25 cellular contexts compared by ENCODE assay signal in genomic region chr14:103066399-103066798, GRCh38. TPM values are rescaled to one million over a fixed set of nuclear protein-coding genes. Genes with fewer than 3 reads are reported as not detected.
A peak's percentile ranks its signal among the peaks of the same experiment; 100 is the strongest.
DNase-seq lines count a peak whose midpoint lies in the region; ATAC-seq and TF ChIP-seq lines count a peak whose summit lies in the region.
"Had no signal": no experiment of that assay in that cellular context is flagged by ENCODE, and none has a peak within 500 bp of the region (broad histone marks: within the 10 kb centered on the region; RNA-seq: fewer than 3 reads in every experiment).

No MANE protein-coding gene starts in this region.

- H3K27ac ChIP-seq in PC-3 (ENCODE audit: low read length) (peak overlapping the region; percentile 80), colonic mucosa (peak overlapping the region; percentile 74), spleen (peak overlapping the region in 1 of 8 donors; percentile 23), Karpas-422 (ENCODE audit: low read length) (no peak overlapping the region)
- H3K27ac ChIP-seq: KMS-11, SJSA1 had no signal

- no peaks in the 10 kb centered on the region for H3K27me3 ChIP-seq in PC-3 (ENCODE audit: low read length)
- no peaks in the 10 kb centered on the region for H3K27me3 ChIP-seq in colonic mucosa
- peaks cover 0 to 10% (median 0%) of the 10 kb centered on the region in 7 donors for H3K27me3 ChIP-seq in spleen (replicated peaks in 1 of 7)
- no peaks in the 10 kb centered on the region for H3K27me3 ChIP-seq in Karpas-422 (ENCODE audit: low read length)
- H3K27me3 ChIP-seq: SJSA1 had no signal

- peaks cover 29% of the 10 kb centered on the region for H3K4me1 ChIP-seq in PC-3 (ENCODE audit: insufficient read depth, low read length)
- peaks cover 6% of the 10 kb centered on the region for H3K4me1 ChIP-seq in colonic mucosa
- H3K4me1 ChIP-seq in spleen = peaks cover 0 to 24% (median 7%) of the 10 kb centered on the region in 6 donors
- no peaks in the 10 kb centered on the region for H3K4me1 ChIP-seq in Karpas-422 (ENCODE audit: low read length)
- H3K4me1 ChIP-seq: SJSA1 had no signal

- H3F3A ChIP-seq in PC-3 (ENCODE audit: low read length, unreplicated experiment) = no peaks in the 10 kb centered on the region

- H4K20me1 ChIP-seq in PC-3 (ENCODE audit: low read length) (no peaks in the 10 kb centered on the region), Karpas-422 (ENCODE audit: insufficient read depth, low read depth, low read length) (no peaks in the 10 kb centered on the region)

- H3K4me3 ChIP-seq in PC-3 (ENCODE audit: low read length) (no peak overlapping the region), colonic mucosa (no peak overlapping the region), spleen (no peak overlapping the region), Karpas-422 (ENCODE audit: low read length) (no peak overlapping the region)
- H3K4me3 ChIP-seq: SJSA1 had no signal

- TF ChIP-seq POLR2A in spleen (IDR thresholded peaks at IDR 0.05) = no peak

- no TSS peak for BruUV-seq in PC-3 (replicated peaks; lab: Mats Ljungman, UMichigan)

- H3K9me2 ChIP-seq in PC-3 (replicated peaks; ENCODE audit: low read length) (no peaks in the 10 kb centered on the region), Karpas-422 (replicated peaks; ENCODE audit: insufficient read depth, low read length) (no peaks in the 10 kb centered on the region)

- no peaks in the 10 kb centered on the region for H3K79me2 ChIP-seq in PC-3 (ENCODE audit: low read length)
- no peaks in the 10 kb centered on the region for H3K79me2 ChIP-seq in Karpas-422 (ENCODE audit: low read length)

- H3K9me3 ChIP-seq in PC-3 (ENCODE audit: low read length) = no peaks in the 10 kb centered on the region
- H3K9me3 ChIP-seq in colonic mucosa = no peaks in the 10 kb centered on the region
- H3K9me3 ChIP-seq in spleen = no peaks in the 10 kb centered on the region
- H3K9me3 ChIP-seq in Karpas-422 (ENCODE audit: low read length) = no peaks in the 10 kb centered on the region
- H3K9me3 ChIP-seq: SJSA1 had no signal

- 52 to 78% (median 61%) methylated on average over 9 of the region's 9 CpGs for WGBS in spleen, 5 donors

- POLR2A ChIA-PET in PC-3 (lab: Charles Lee; ENCODE audit: unreplicated experiment) = no interaction called here

- H3K36me3 ChIP-seq in PC-3 (ENCODE audit: low read depth, low read length) (no peaks in the 10 kb centered on the region), colonic mucosa (no peaks in the 10 kb centered on the region), spleen (no peaks in the 10 kb centered on the region), Karpas-422 (ENCODE audit: insufficient read depth, low read length) (no peaks in the 10 kb centered on the region)
- H3K36me3 ChIP-seq: SJSA1 had no signal

- TF ChIP-seq CTCF in PC-3 (conservative IDR thresholded peaks at IDR 0.05; ENCODE audit: low read depth, low read length) = no peak
- TF ChIP-seq CTCF in colonic mucosa (IDR thresholded peaks at IDR 0.05) = no peak
- TF ChIP-seq CTCF in spleen (IDR thresholded peaks at IDR 0.05 in 8 of 11, conservative IDR thresholded peaks at IDR 0.05 in 3 of 11) = no peak

- H3K9ac ChIP-seq in PC-3 (ENCODE audit: low read length) = no peak overlapping the region
- no peak overlapping the region for H3K9ac ChIP-seq in colonic mucosa (ENCODE audit: low read depth in 2 of 2, low read length in 2 of 2)
- no peak overlapping the region for H3K9ac ChIP-seq in Karpas-422 (ENCODE audit: low read length)
- H3K9ac ChIP-seq: KMS-11 had no signal

- CTCF ChIA-PET in PC-3 (lab: Charles Lee) = no interaction called here

- H2AFZ ChIP-seq in PC-3 (ENCODE audit: low read length) (no peak overlapping the region), Karpas-422 (ENCODE audit: low read length) (no peak overlapping the region)

- ATAC-seq in PC-3 = no peak
- ATAC-seq in GM19035 (IDR thresholded peaks at IDR 0.05; ENCODE audit: unreplicated experiment) = no peak
- ATAC-seq: activated CD8-positive, alpha-beta T cell treated with anti-CD3 and anti-CD28 coated beads, Interleukin-2, amount 10 ng/mL, durations not matched to agents 7 days and 5 days; activated T-cell treated with anti-CD3 and anti-CD28 coated beads, Interleukin-2, amount 50 U/mL, for 72 hours; stimulated activated naive CD8-positive, alpha-beta T cell treated with anti-CD3 and anti-CD28 coated beads, Interleukin-15, Interleukin-2, amounts not matched to agents 100 U/mL and 50 U/mL, for 24 hours; WTC11 had no signal

- intact Hi-C loops in PC-3 (cut with micrococcal nuclease) (no loop called here), colonic mucosa (cut with DNase I) (no loop called here), spleen (cut with DNase I; ENCODE audit: low total_unique reads) (no loop called here)

- DNase-seq in PC-3 (peak; percentile 24), colonic mucosa (no peak), kidney tubule cell (ENCODE audit: low spot score) (peak; percentile 82), spleen (peak; percentile 35), NCI-H446 treated with DMSO at 0.1 percent for 48 hours (lab: John Stamatoyannopoulos, UW) (no peak), Karpas-422 (no peak)
- DNase-seq: activated CD8-positive, alpha-beta T cell treated with anti-CD3 and anti-CD28 coated beads, Interleukin-2, amount 10 ng/mL, durations not matched to agents 7 days and 5 days; activated naive CD8-positive, alpha-beta T cell treated with anti-CD3 and anti-CD28 coated beads for 36 hours; activated T-cell treated with anti-CD3 and anti-CD28 coated beads, Interleukin-2, amount 50 U/mL, for 72 hours; EL; hippocampal formation; NCI-H1092; NCI-H2081; NCI-H510A treated with DMSO at 0.1 percent for 48 hours; stimulated activated CD4-positive, alpha-beta T cell treated with anti-CD3 and anti-CD28 coated beads, Interleukin-1b, Interleukin-23, amount 100 ng/mL, for 48 hours; stimulated activated naive CD8-positive, alpha-beta T cell treated with anti-CD3 and anti-CD28 coated beads, Interleukin-15, Interleukin-2, amounts not matched to agents 100 U/mL and 50 U/mL, for 24 hours had no signal

- H3K4me2 ChIP-seq in PC-3 (ENCODE audit: low read length) (no peak overlapping the region), Karpas-422 (ENCODE audit: low read depth, low read length, poor library complexity, severe bottlenecking) (no peak overlapping the region)
- H3K4me2 ChIP-seq: KMS-11 had no signal

RNA-seq across cellular contexts. Expression of gene CDC42BPB, which starts 9.1 kb away (rescaled TPM):
- 73.0 and 89.2 TPM in 2 replicates for total RNA-seq in PC-3 (2014; rRNA removed)
- total RNA-seq in colonic mucosa = 10 to 100 TPM; 67.9 to 83.8 TPM
- total RNA-seq in spleen = 10 to 100 TPM; 40.2 to 94.5 (median 79.6) TPM
- polyA plus RNA-seq in spleen = 10 to 100 TPM in 2 of 3 donors, 1 to 10 TPM in 1; 6.4 to 22.6 (median 10.1) TPM
- total RNA-seq in Karpas-422 (2014; rRNA removed; shearing (Covaris generic); ENCODE audit: low replicate concordance) = 1.6 and 4.7 TPM in 2 replicates

RNA-seq across cellular contexts. Expression of gene LBHD2, which starts 17.6 kb away (rescaled TPM):
- not detected in 2 replicates for total RNA-seq in PC-3 (2014; rRNA removed)
- total RNA-seq in colonic mucosa = not detected
- not detected for total RNA-seq in spleen
- under 1 TPM in 2 of 3 donors, not detected in 1; 0.52 to 0.55 TPM for polyA plus RNA-seq in spleen
- total RNA-seq in Karpas-422 (2014; rRNA removed; shearing (Covaris generic); ENCODE audit: low replicate concordance) = not detected in 2 replicates
- total RNA-seq: activated CD8-positive, alpha-beta T cell treated with anti-CD3 and anti-CD28 coated beads, Interleukin-2, amount 10 ng/mL, durations not matched to agents 7 days and 5 days; activated naive CD8-positive, alpha-beta T cell treated with anti-CD3 and anti-CD28 coated beads for 36 hours; activated T-cell treated with anti-CD3 and anti-CD28 coated beads, Interleukin-2, amount 50 U/mL, for 72 hours; H4; kidney epithelial cell; mononuclear cell; T-helper 2 cell treated with Interferon-gamma antibody and Interleukin-4, amounts not matched to agents 100 ng/mL and 5 ng/mL, for 36 hours; urinary bladder; WTC11 had no signal
- polyA plus RNA-seq: urinary bladder had no signal

RNA-seq across cellular contexts. Expression of gene EXOC3L4, which starts 28.1 kb away (rescaled TPM):
- total RNA-seq in PC-3 (2014; rRNA removed) = 1.4 and 2.0 TPM in 2 replicates
- total RNA-seq in colonic mucosa = 10 to 100 TPM; 11.3 to 15.6 TPM
- total RNA-seq in spleen = 10 to 100 TPM in 4 of 7 donors, 1 to 10 TPM in 3; 2.0 to 30.0 (median 10.5) TPM
- polyA plus RNA-seq in spleen = 10 to 100 TPM; 18.5 to 39.2 (median 25.4) TPM
- not detected in 2 replicates for total RNA-seq in Karpas-422 (2014; rRNA removed; shearing (Covaris generic); ENCODE audit: low replicate concordance)
- total RNA-seq: activated CD8-positive, alpha-beta T cell treated with anti-CD3 and anti-CD28 coated beads, Interleukin-2, amount 10 ng/mL, durations not matched to agents 7 days and 5 days; activated naive CD8-positive, alpha-beta T cell treated with anti-CD3 and anti-CD28 coated beads for 36 hours; activated T-cell treated with anti-CD3 and anti-CD28 coated beads, Interleukin-2, amount 50 U/mL, for 72 hours; H4; mononuclear cell; T-helper 2 cell treated with Interferon-gamma antibody and Interleukin-4, amounts not matched to agents 100 ng/mL and 5 ng/mL, for 36 hours had no signal

RNA-seq across cellular contexts. Expression of gene TNFAIP2, which starts 56.9 kb away (rescaled TPM):
- total RNA-seq in PC-3 (2014; rRNA removed) = 80.7 and 87.3 TPM in 2 replicates
- total RNA-seq in colonic mucosa = 10 to 100 TPM; 10.5 to 26.9 TPM
- 100 to 1,000 TPM; 147 to 297 (median 261) TPM for total RNA-seq in spleen
- 100 to 1,000 TPM in 2 of 3 donors, 10 to 100 TPM in 1; 90.2 to 410 (median 391) TPM for polyA plus RNA-seq in spleen
- not detected in 2 replicates for total RNA-seq in Karpas-422 (2014; rRNA removed; shearing (Covaris generic); ENCODE audit: low replicate concordance)

Comparison
In these comparisons a context has a peak if more than half of its experiments do, and no peak if none do; other contexts are left out.
1. DNase-seq: peak in PC-3 (single experiment), kidney tubule cell (single experiment) and spleen (single experiment); none in colonic mucosa (single experiment), NCI-H446 treated with DMSO at 0.1 percent for 48 hours (single experiment) and Karpas-422 (single experiment).